ENCODE assay signal across 25 cellular contexts in the genomic region with DNA sequence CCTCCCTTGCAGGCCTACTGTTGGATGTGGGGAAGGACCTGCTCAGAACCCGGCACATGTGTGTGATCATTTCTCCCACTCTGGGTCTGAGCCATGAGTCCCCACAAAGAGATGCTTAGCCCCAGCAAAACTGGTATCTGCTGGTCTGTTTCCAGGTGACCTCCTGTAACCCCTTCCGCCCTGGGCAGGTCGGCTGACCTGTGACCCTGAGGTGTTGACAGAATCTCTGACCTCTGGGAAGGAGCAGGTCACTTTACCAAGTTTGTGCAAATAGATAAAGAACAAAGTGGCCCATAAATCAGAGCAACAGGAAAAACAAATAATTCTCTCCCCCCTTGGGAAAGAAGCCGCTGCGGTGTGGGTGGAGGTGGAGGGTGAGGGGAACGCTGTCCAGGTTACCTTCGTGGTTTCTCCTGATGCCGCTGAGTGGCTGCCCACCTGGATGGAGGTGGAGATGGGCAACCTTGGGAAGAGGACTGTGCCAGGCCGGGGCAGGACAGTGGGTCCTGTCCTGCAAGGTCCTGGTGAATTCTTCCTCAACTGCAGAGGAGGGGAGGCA.
"Had no signal": no experiment of that assay in that cellular context is flagged by ENCODE, and none has a peak within 500 bp of the region (broad histone marks: within the 10 kb centered on the region; RNA-seq: fewer than 3 reads in every experiment).

No MANE protein-coding gene starts in this region.

- H3K4me3 Mint-ChIP-seq: activated CD4-positive, alpha-beta memory T cell treated with anti-CD3 and anti-CD28 coated beads for 36 hours; activated naive CD4-positive, alpha-beta T cell treated with anti-CD3 and anti-CD28 coated beads for 36 hours; activated naive CD8-positive, alpha-beta T cell treated with anti-CD3 and anti-CD28 coated beads for 36 hours; activated T-helper 1 cell treated with anti-CD3 and anti-CD28 coated beads, Interleukin-12 subunit alpha, Interleukin-12 subunit beta, Interleukin-2, Interleukin-4 antibody, amounts not matched to agents 30 ng/mL and 10 ng/mL and 1 ng/mL, durations not matched to agents 14 hours and 24 hours and 36 hours; naive thymus-derived CD4-positive, alpha-beta T cell; stimulated activated naive CD8-positive, alpha-beta T cell treated with anti-CD3 and anti-CD28 coated beads, Interleukin-15, amount 100 ng/mL, for 72 hours; T-cell; T-helper 2 cell treated with Interferon-gamma antibody and Interleukin-4, amounts not matched to agents 5 μg/mL and 100 μg/mL, for 36 hours; type B pancreatic cell had no signal

- H3K4me1 Mint-ChIP-seq: activated naive CD8-positive, alpha-beta T cell treated with anti-CD3 and anti-CD28 coated beads for 36 hours; naive thymus-derived CD4-positive, alpha-beta T cell; stimulated activated naive CD8-positive, alpha-beta T cell treated with anti-CD3 and anti-CD28 coated beads, Interleukin-15, amount 100 ng/mL, for 72 hours; T-cell had no signal

- H3K9me3 Mint-ChIP-seq: activated CD4-positive, alpha-beta memory T cell treated with anti-CD3 and anti-CD28 coated beads for 36 hours; activated naive CD4-positive, alpha-beta T cell treated with anti-CD3 and anti-CD28 coated beads for 36 hours; activated naive CD8-positive, alpha-beta T cell treated with anti-CD3 and anti-CD28 coated beads for 36 hours; activated T-helper 1 cell treated with anti-CD3 and anti-CD28 coated beads, Interleukin-12 subunit alpha, Interleukin-12 subunit beta, Interleukin-2, Interleukin-4 antibody, amounts not matched to agents 30 ng/mL and 10 ng/mL and 1 ng/mL, durations not matched to agents 14 hours and 24 hours and 36 hours; stimulated activated naive CD8-positive, alpha-beta T cell treated with anti-CD3 and anti-CD28 coated beads, Interleukin-15, amount 100 ng/mL, for 72 hours; T-cell; T-helper 2 cell treated with Interferon-gamma antibody and Interleukin-4, amounts not matched to agents 5 μg/mL and 100 μg/mL, for 36 hours had no signal

- DNase-seq: activated CD4-positive, alpha-beta memory T cell treated with anti-CD3 and anti-CD28 coated beads for 36 hours; activated CD4-positive, alpha-beta T cell treated with anti-CD3 and anti-CD28 coated beads for 48 hours; activated CD8-positive, alpha-beta memory T cell treated with anti-CD3 and anti-CD28 coated beads, Interleukin-2, amount 50 U/mL, for 4 hours; activated effector memory CD4-positive, alpha-beta T cell treated with anti-CD3 and anti-CD28 coated beads, Interleukin-2, amount 50 U/mL, for 16 hours; activated naive CD4-positive, alpha-beta T cell treated with anti-CD3 and anti-CD28 coated beads for 36 hours; activated naive CD8-positive, alpha-beta T cell treated with anti-CD3 and anti-CD28 coated beads for 36 hours; activated T-cell treated with anti-CD3 and anti-CD28 coated beads, Interleukin-2, amount 50 U/mL, for 1 hour; body of pancreas; colonic mucosa; effector memory CD4-positive, alpha-beta T cell; erythroblast; midbrain; naive thymus-derived CD4-positive, alpha-beta T cell; posterior cingulate gyrus; stimulated activated CD4-positive, alpha-beta T cell treated with anti-CD3 and anti-CD28 coated beads, Interleukin-12 subunit alpha, Interleukin-12 subunit beta, amount 100 ng/mL, for 4 hours; stimulated activated CD4-positive, alpha-beta T cell treated with anti-CD3 and anti-CD28 coated beads, Interleukin-4, amount 100 ng/mL, for 1 hour; stimulated activated naive CD8-positive, alpha-beta T cell treated with anti-CD3 and anti-CD28 coated beads, Interleukin-15, amount 100 ng/mL, for 72 hours; T-cell; uterus had no signal

- H3K27me3 Mint-ChIP-seq: activated naive CD8-positive, alpha-beta T cell treated with anti-CD3 and anti-CD28 coated beads for 36 hours; stimulated activated naive CD8-positive, alpha-beta T cell treated with anti-CD3 and anti-CD28 coated beads, Interleukin-15, amount 100 ng/mL, for 72 hours; type B pancreatic cell had no signal

- ATAC-seq: activated CD4-positive, CD25-positive, alpha-beta regulatory T cell treated with anti-CD3 and anti-CD28 coated beads, Interleukin-2, amount 50 U/mL, for 24 hours; body of pancreas; gastroesophageal sphincter; naive thymus-derived CD4-positive, alpha-beta T cell; sciatic nerve; stimulated activated naive CD8-positive, alpha-beta T cell treated with anti-CD3 and anti-CD28 coated beads, Interleukin-15, amount 100 ng/mL, for 72 hours; T-cell had no signal

- H3K27ac Mint-ChIP-seq: activated CD4-positive, alpha-beta memory T cell treated with anti-CD3 and anti-CD28 coated beads for 36 hours; activated naive CD4-positive, alpha-beta T cell treated with anti-CD3 and anti-CD28 coated beads for 36 hours; activated naive CD8-positive, alpha-beta T cell treated with anti-CD3 and anti-CD28 coated beads for 36 hours; activated T-helper 1 cell treated with anti-CD3 and anti-CD28 coated beads, Interleukin-12 subunit alpha, Interleukin-12 subunit beta, Interleukin-2, Interleukin-4 antibody, amounts not matched to agents 30 ng/mL and 10 ng/mL and 1 ng/mL, durations not matched to agents 14 hours and 24 hours and 36 hours; naive thymus-derived CD4-positive, alpha-beta T cell; T-cell; T-helper 2 cell treated with Interferon-gamma antibody and Interleukin-4, amounts not matched to agents 5 μg/mL and 100 μg/mL, for 36 hours; type B pancreatic cell had no signal

- H3K36me3 Mint-ChIP-seq: activated CD4-positive, alpha-beta memory T cell treated with anti-CD3 and anti-CD28 coated beads for 36 hours; activated naive CD8-positive, alpha-beta T cell treated with anti-CD3 and anti-CD28 coated beads for 36 hours; naive thymus-derived CD4-positive, alpha-beta T cell; T-cell; type B pancreatic cell had no signal
